ENCODE assay signal across 1 cellular context in genomic region chr3:78994174-78995027, GRCh38.
TF ChIP-seq lines count a peak whose summit lies in the region.

No MANE protein-coding gene starts in this region.

TF ChIP-seq in HepG2, 621 proteins besides CTCF, POLR2A, EP300 and RAD21 (continued from another document and continues in another):
- peak; percentile 36; the same call in 1 of the 2 replicates for TF ChIP-seq SMAD3 (CRISPR knock-in tag; IDR thresholded peaks at IDR 0.05)
- TF ChIP-seq ELF3 (CRISPR knock-in tag; IDR thresholded peaks at IDR 0.05) = peak; percentile 35; the same call in 1 of the 2 replicates
- TF ChIP-seq DPF2 (CRISPR knock-in tag; IDR thresholded peaks at IDR 0.05; ENCODE audit: borderline replicate concordance, low read depth) = peak; percentile 54; the same call in 1 of the 2 replicates
- TF ChIP-seq, protein P1, sequence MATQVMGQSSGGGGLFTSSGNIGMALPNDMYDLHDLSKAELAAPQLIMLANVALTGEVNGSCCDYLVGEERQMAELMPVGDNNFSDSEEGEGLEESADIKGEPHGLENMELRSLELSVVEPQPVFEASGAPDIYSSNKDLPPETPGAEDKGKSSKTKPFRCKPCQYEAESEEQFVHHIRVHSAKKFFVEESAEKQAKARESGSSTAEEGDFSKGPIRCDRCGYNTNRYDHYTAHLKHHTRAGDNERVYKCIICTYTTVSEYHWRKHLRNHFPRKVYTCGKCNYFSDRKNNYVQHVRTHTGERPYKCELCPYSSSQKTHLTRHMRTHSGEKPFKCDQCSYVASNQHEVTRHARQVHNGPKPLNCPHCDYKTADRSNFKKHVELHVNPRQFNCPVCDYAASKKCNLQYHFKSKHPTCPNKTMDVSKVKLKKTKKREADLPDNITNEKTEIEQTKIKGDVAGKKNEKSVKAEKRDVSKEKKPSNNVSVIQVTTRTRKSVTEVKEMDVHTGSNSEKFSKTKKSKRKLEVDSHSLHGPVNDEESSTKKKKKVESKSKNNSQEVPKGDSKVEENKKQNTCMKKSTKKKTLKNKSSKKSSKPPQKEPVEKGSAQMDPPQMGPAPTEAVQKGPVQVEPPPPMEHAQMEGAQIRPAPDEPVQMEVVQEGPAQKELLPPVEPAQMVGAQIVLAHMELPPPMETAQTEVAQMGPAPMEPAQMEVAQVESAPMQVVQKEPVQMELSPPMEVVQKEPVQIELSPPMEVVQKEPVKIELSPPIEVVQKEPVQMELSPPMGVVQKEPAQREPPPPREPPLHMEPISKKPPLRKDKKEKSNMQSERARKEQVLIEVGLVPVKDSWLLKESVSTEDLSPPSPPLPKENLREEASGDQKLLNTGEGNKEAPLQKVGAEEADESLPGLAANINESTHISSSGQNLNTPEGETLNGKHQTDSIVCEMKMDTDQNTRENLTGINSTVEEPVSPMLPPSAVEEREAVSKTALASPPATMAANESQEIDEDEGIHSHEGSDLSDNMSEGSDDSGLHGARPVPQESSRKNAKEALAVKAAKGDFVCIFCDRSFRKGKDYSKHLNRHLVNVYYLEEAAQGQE (IDR thresholded peaks at IDR 0.05; ENCODE audit: borderline replicate concordance in 1 of 2, low read depth in 1 of 2, low read length in 2 of 2) = no peak
- TF ChIP-seq PAXIP1 (CRISPR knock-in tag; conservative IDR thresholded peaks at IDR 0.05) = peak; percentile 82
- TF ChIP-seq, protein P2, sequence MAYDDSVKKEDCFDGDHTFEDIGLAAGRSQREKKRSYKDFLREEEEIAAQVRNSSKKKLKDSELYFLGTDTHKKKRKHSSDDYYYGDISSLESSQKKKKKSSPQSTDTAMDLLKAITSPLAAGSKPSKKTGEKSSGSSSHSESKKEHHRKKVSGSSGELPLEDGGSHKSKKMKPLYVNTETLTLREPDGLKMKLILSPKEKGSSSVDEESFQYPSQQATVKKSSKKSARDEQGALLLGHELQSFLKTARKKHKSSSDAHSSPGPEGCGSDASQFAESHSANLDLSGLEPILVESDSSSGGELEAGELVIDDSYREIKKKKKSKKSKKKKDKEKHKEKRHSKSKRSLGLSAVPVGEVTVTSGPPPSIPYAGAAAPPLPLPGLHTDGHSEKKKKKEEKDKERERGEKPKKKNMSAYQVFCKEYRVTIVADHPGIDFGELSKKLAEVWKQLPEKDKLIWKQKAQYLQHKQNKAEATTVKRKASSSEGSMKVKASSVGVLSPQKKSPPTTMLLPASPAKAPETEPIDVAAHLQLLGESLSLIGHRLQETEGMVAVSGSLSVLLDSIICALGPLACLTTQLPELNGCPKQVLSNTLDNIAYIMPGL (CRISPR knock-in tag; IDR thresholded peaks at IDR 0.05; ENCODE audit: borderline replicate concordance in 1 of 2, low read depth in 1 of 2) = peak in 1 of 2 experiments; percentile 11; a peak in 1 of 4 replicates
- no peak for TF ChIP-seq HNRNPUL1 (IDR thresholded peaks at IDR 0.05; ENCODE audit: low read depth, low read length)
- TF ChIP-seq GFI1 (CRISPR knock-in tag; IDR thresholded peaks at IDR 0.05; ENCODE audit: borderline replicate concordance) = peak; percentile 55; the same call in 1 of the 2 replicates
- TF ChIP-seq NR2C2 (CRISPR knock-in tag; IDR thresholded peaks at IDR 0.05; ENCODE audit: borderline replicate concordance) = peak; percentile 62
- TF ChIP-seq PRDM15 (CRISPR knock-in tag; IDR thresholded peaks at IDR 0.05) = peak; percentile 98
- peak; percentile 40; the same call in 1 of the 2 replicates for TF ChIP-seq RCOR2 (CRISPR knock-in tag; IDR thresholded peaks at IDR 0.05)
- TF ChIP-seq TBP (CRISPR knock-in tag; IDR thresholded peaks at IDR 0.05) = no peak
- peak; percentile 97 for TF ChIP-seq SIX1 (CRISPR knock-in tag; IDR thresholded peaks at IDR 0.05; ENCODE audit: borderline replicate concordance)
- no peak for TF ChIP-seq ZNF234 (CRISPR knock-in tag; conservative IDR thresholded peaks at IDR 0.05)
- TF ChIP-seq FOXC1 (CRISPR knock-in tag; IDR thresholded peaks at IDR 0.05; ENCODE audit: borderline replicate concordance) = no peak
- TF ChIP-seq TERF1 (CRISPR knock-in tag; IDR thresholded peaks at IDR 0.05) = no peak
- TF ChIP-seq RARA (CRISPR knock-in tag; IDR thresholded peaks at IDR 0.05) = peak; percentile 77
- TF ChIP-seq NR2F1 (CRISPR knock-in tag; IDR thresholded peaks at IDR 0.05) = peak; percentile 65 to 73
- TF ChIP-seq HNF4G (IDR thresholded peaks at IDR 0.05; ENCODE audit: borderline replicate concordance, low read depth, low read length) = peak; percentile 65; the same call in 1 of the 2 replicates
- no peak for TF ChIP-seq HNF4G (CRISPR knock-in tag; IDR thresholded peaks at IDR 0.05; ENCODE audit: borderline replicate concordance, low read depth)
- TF ChIP-seq NRL (CRISPR knock-in tag; IDR thresholded peaks at IDR 0.05; ENCODE audit: borderline replicate concordance) = no peak
- TF ChIP-seq ZNF652 (CRISPR knock-in tag; IDR thresholded peaks at IDR 0.05; ENCODE audit: borderline replicate concordance, low read depth) = peak; percentile 32; the same call in 1 of the 2 replicates
- 0 out of 2 replicates have a peak, but pooled peaks have one; percentile 31 for TF ChIP-seq PPARG (CRISPR knock-in tag; conservative IDR thresholded peaks at IDR 0.05)
- TF ChIP-seq HHEX (CRISPR knock-in tag; IDR thresholded peaks at IDR 0.05) = no peak
- 0 out of 2 replicates have a peak, but pooled peaks have one; percentile 26 for TF ChIP-seq GZF1 (CRISPR knock-in tag; IDR thresholded peaks at IDR 0.05)
- 0 out of 2 replicates have a peak, but pooled peaks have one; percentile 59 for TF ChIP-seq RXRB (CRISPR knock-in tag; IDR thresholded peaks at IDR 0.05; ENCODE audit: borderline replicate concordance)
- no peak for TF ChIP-seq FOXA1 (IDR thresholded peaks at IDR 0.05)
- TF ChIP-seq FOXA1 (CRISPR knock-in tag; IDR thresholded peaks at IDR 0.05) = peak; percentile 34; the same call in 1 of the 2 replicates
- TF ChIP-seq, protein P3, sequence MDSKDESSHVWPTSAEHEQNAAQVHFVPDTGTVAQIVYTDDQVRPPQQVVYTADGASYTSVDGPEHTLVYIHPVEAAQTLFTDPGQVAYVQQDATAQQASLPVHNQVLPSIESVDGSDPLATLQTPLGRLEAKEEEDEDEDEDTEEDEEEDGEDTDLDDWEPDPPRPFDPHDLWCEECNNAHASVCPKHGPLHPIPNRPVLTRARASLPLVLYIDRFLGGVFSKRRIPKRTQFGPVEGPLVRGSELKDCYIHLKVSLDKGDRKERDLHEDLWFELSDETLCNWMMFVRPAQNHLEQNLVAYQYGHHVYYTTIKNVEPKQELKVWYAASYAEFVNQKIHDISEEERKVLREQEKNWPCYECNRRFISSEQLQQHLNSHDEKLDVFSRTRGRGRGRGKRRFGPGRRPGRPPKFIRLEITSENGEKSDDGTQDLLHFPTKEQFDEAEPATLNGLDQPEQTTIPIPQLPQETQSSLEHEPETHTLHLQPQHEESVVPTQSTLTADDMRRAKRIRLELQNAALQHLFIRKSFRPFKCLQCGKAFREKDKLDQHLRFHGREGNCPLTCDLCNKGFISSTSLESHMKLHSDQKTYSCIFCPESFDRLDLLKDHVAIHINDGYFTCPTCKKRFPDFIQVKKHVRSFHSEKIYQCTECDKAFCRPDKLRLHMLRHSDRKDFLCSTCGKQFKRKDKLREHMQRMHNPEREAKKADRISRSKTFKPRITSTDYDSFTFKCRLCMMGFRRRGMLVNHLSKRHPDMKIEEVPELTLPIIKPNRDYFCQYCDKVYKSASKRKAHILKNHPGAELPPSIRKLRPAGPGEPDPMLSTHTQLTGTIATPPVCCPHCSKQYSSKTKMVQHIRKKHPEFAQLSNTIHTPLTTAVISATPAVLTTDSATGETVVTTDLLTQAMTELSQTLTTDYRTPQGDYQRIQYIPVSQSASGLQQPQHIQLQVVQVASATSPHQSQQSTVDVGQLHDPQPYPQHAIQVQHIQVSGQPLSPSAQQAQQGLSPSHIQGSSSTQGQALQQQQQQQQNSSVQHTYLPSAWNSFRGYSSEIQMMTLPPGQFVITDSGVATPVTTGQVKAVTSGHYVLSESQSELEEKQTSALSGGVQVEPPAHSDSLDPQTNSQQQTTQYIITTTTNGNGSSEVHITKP (CRISPR knock-in tag; IDR thresholded peaks at IDR 0.05; ENCODE audit: low read depth) = peak; percentile 27; the same call in 1 of the 2 replicates
- TF ChIP-seq ASH2L (IDR thresholded peaks at IDR 0.05; ENCODE audit: insufficient read length, low read depth, low read length) = peak; percentile 50
- 0 out of 2 replicates have a peak, but pooled peaks have one; percentile 14 for TF ChIP-seq IKZF5 (CRISPR knock-in tag; IDR thresholded peaks at IDR 0.05)
- peak; percentile 26; the same call in 1 of the 2 replicates for TF ChIP-seq TCF7 (IDR thresholded peaks at IDR 0.05; ENCODE audit: low read depth)
- TF ChIP-seq DR1 (CRISPR knock-in tag; IDR thresholded peaks at IDR 0.05) = no peak
- 0 out of 2 replicates have a peak, but pooled peaks have one; percentile 8 for TF ChIP-seq MNT (IDR thresholded peaks at IDR 0.05)
- 0 out of 2 replicates have a peak, but pooled peaks have one; percentile 30 for TF ChIP-seq THAP11 (CRISPR knock-in tag; IDR thresholded peaks at IDR 0.05)
- TF ChIP-seq FOXK2 (IDR thresholded peaks at IDR 0.05) = peak; percentile 39; the same call in 1 of the 2 replicates
- peak; percentile 66; the same call in 1 of the 2 replicates for TF ChIP-seq HMG20A (CRISPR knock-in tag; IDR thresholded peaks at IDR 0.05; ENCODE audit: borderline replicate concordance)
- TF ChIP-seq GTF2F1 (IDR thresholded peaks at IDR 0.05; ENCODE audit: low read length) = no peak
- TF ChIP-seq TBX3 (IDR thresholded peaks at IDR 0.05; ENCODE audit: borderline replicate concordance) = 0 out of 2 replicates have a peak, but pooled peaks have one; percentile 13
